In genomic region chr6:2766767-2767314, GRCh38 we compare ENCODE assay signal across 8 cellular contexts. TPM values are rescaled to one million over a fixed set of nuclear protein-coding genes. Genes with fewer than 3 reads are reported as not detected.
DNase-seq lines count a peak whose midpoint lies in the region; ATAC-seq, FAIRE-seq and TF ChIP-seq lines count a peak whose summit lies in the region.

No MANE protein-coding gene starts in this region.

- H2BK12ac ChIP-seq in neuronal stem cell (ENCODE audit: low read length), result no peak overlapping the region

- H2BK120ac ChIP-seq in neuronal stem cell (ENCODE audit: low read depth, low read length), result no peak overlapping the region

- H2AFZ ChIP-seq in OCI-LY3 (ENCODE audit: low read depth, low read length), result no peak overlapping the region
- H2AFZ ChIP-seq in neuronal stem cell (ENCODE audit: low read length), result peak overlapping the region; percentile 96

- peak; percentile 23 for FAIRE-seq in endometrium (lab: Jason Lieb, UNC)

- TF ChIP-seq CTCF in OCI-LY3 (IDR thresholded peaks at IDR 0.05; ENCODE audit: low read depth, low read length), result no peak

- no peak overlapping the region for H4K91ac ChIP-seq in neuronal stem cell (ENCODE audit: low read depth, low read length, poor library complexity)

- H3K27ac ChIP-seq in OCI-LY3 (ENCODE audit: low read length), result no peak overlapping the region
- H3K27ac ChIP-seq in neuronal stem cell (replicated peaks; ENCODE audit: low read length), result no peak overlapping the region

- H3K4ac ChIP-seq in neuronal stem cell (ENCODE audit: low read length), result no peak overlapping the region

- no peak overlapping the region for H2BK5ac ChIP-seq in neuronal stem cell (ENCODE audit: low read length)

- WGBS in neuronal stem cell (ENCODE audit: extremely low coverage in 2 of 2, insufficient read length in 2 of 2, insufficient replicate concordance in 1 of 2), 2 donors, result no CpG with 5 or more reads among the region's 10 CpGs

- H3K4me3 ChIP-seq in OCI-LY3 (ENCODE audit: low read length), result peak overlapping the region; percentile 93
- peak overlapping the region; percentile 66 to 80 for H3K4me3 ChIP-seq in neuronal stem cell (ENCODE audit: low read length in 2 of 2)

- peaks cover 23% of the 10 kb centered on the region for H3K4me1 ChIP-seq in OCI-LY3 (ENCODE audit: low read length)
- H3K4me1 ChIP-seq in neuronal stem cell (ENCODE audit: control insufficient read depth in 2 of 2, insufficient read depth in 1 of 2, low read depth in 1 of 2, low read length in 2 of 2), result peaks cover 14 to 17% of the 10 kb centered on the region in 2 donors

- no peaks in the 10 kb centered on the region for H3K27me3 ChIP-seq in OCI-LY3 (ENCODE audit: low read depth, low read length)
- no peaks in the 10 kb centered on the region for H3K27me3 ChIP-seq in neuronal stem cell (ENCODE audit: control insufficient read depth in 3 of 3, insufficient read depth in 3 of 3, low read depth in 1 of 3, low read length in 3 of 3)

- H3K9ac ChIP-seq in OCI-LY3 (ENCODE audit: low read length), result peak overlapping the region; percentile 71
- H3K9ac ChIP-seq in neuronal stem cell (ENCODE audit: low read depth, low read length, poor library complexity), result no peak overlapping the region

- H3K9me3 ChIP-seq in OCI-LY3 (ENCODE audit: insufficient read depth, low read length) (no peaks in the 10 kb centered on the region), neuronal stem cell (replicated peaks in 1 of 2; ENCODE audit: control insufficient read depth in 2 of 2, insufficient read depth in 1 of 2, low read depth in 1 of 2, low read length in 2 of 2) (no peaks in the 10 kb centered on the region)

- H3K79me2 ChIP-seq in OCI-LY3 (ENCODE audit: low read length), result peaks cover 63% of the 10 kb centered on the region

- ATAC-seq in HG03342 (IDR thresholded peaks at IDR 0.05; ENCODE audit: unreplicated experiment) (no peak), HG02840 (IDR thresholded peaks at IDR 0.05; ENCODE audit: low FRiP score, unreplicated experiment) (no peak)

- no peak overlapping the region for H3K14ac ChIP-seq in neuronal stem cell (ENCODE audit: low read length)

- no peak overlapping the region for H4K8ac ChIP-seq in neuronal stem cell (ENCODE audit: low read depth, low read length)

- H2AK5ac ChIP-seq in neuronal stem cell (ENCODE audit: low read depth, low read length), result no peak overlapping the region

- H3K4me2 ChIP-seq in OCI-LY3 (ENCODE audit: low read length) (peak overlapping the region; percentile 79), neuronal stem cell (ENCODE audit: insufficient read depth, low read length, poor library complexity, severe bottlenecking) (peak overlapping the region; percentile 96)

- peak; percentile 21 for DNase-seq in GM03348 (ENCODE audit: low spot score)
- DNase-seq in neuronal stem cell (ENCODE audit: low spot score), result no peak
- DNase-seq in midbrain (lab: John Stamatoyannopoulos, UW), result no peak
- no peak for DNase-seq in Ammon's horn (ENCODE audit: low spot score)

- H3K36me3 ChIP-seq in OCI-LY3 (replicated peaks; ENCODE audit: low read depth, low read length) (peaks cover 29% of the 10 kb centered on the region), neuronal stem cell (replicated peaks in 1 of 2; ENCODE audit: control insufficient read depth in 2 of 2, insufficient read depth in 2 of 2, low read length in 2 of 2) (peaks cover 2 to 43% of the 10 kb centered on the region in 2 donors)

- H3K23ac ChIP-seq in neuronal stem cell (ENCODE audit: low read depth, low read length, poor library complexity), result no peak overlapping the region

- peaks cover 13% of the 10 kb centered on the region for H3K79me1 ChIP-seq in neuronal stem cell (ENCODE audit: low read depth, low read length)

- no peak overlapping the region for H2BK15ac ChIP-seq in neuronal stem cell (ENCODE audit: low read length)

- H3K18ac ChIP-seq in neuronal stem cell (ENCODE audit: low read length), result no peak overlapping the region

- H4K20me1 ChIP-seq in OCI-LY3 (ENCODE audit: insufficient read depth, low read length), result peaks cover 43% of the 10 kb centered on the region

RNA-seq across cellular contexts. Expression of gene WRNIP1, which starts 1.6 kb away (rescaled TPM):
- polyA plus RNA-seq in neuronal stem cell (2013, experiment 1 of 2), result 24.6 TPM
- 24.2 TPM for polyA plus RNA-seq in neuronal stem cell (2013, experiment 2 of 2)

RNA-seq across cellular contexts. Expression of gene MYLK4, which starts 16.1 kb away (rescaled TPM):
- polyA plus RNA-seq in neuronal stem cell (2013, experiment 1 of 2), result 0.07 TPM
- polyA plus RNA-seq in neuronal stem cell (2013, experiment 2 of 2), result 0.08 TPM
